In the genomic region with DNA sequence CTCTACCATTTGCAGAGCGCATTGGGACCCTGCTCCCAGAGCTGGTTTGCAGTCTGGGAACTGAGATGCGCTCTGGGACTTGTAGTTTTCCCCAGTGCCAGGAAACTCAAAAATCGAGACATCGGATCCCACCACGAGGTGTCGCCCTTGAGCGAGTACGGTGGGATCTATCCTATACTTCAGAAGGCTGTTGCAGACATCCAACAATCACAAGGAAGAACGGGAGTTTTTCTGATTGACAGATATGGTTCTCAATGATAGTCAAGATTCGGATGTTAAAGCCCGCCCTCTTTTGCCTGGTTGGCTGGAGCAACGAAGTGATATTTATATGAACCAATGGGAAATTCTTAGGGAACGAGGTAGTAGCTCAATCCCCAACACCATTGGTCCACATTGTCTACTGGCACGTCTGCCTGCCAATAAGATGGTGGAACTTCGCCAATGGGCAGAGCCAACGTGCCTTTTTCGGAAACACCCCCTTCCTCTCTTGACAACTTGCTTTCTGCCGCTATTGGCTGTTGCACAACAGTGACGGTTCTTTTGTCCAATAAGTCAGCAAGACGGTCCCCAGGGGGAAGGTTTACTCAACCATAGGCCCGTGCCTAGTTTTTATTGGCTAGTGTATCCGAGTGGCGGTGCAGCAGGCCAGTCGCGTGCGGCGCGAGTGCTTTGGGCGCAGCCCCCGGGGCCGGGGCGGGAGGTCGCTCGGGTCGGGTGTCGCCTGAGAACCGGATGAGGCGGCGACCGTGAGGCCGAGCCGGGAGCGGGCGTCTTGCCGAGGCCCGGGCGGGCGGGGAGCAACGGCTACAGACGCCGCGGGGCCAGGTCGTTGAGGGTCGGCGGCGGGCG, we compare ENCODE assay signal across 8 cellular contexts. TPM values are rescaled to one million over a fixed set of nuclear protein-coding genes. Genes with fewer than 3 reads are reported as not detected.
DNase-seq lines count a peak whose midpoint lies in the region; ATAC-seq and TF ChIP-seq lines count a peak whose summit lies in the region.

A gene (plus strand): TSS at position 724 of the 849 bp plus-strand sequence. CDS start 164 bp downstream, outside the sequence.

- no peaks in the 10 kb centered on the region for H3K27me3 Mint-ChIP-seq in activated B cell treated with CpG ODN at 0.5 μM for 24 hours

- DNase-seq in AG08395 (ENCODE audit: low spot score) (peak; percentile 99), NCI-H226 (peak; percentile 100), activated B cell treated with CpG ODN at 0.5 μM for 24 hours (peak; percentile 92), inferior parietal cortex (ENCODE audit: extremely low spot score) (peak; percentile 100)
- peak; percentile 100 for DNase-seq in central memory CD4-positive, alpha-beta T cell
- DNase-seq in stimulated activated CD4-positive, alpha-beta T cell treated with anti-CD3 and anti-CD28 coated beads, Interleukin-12 subunit alpha, Interleukin-12 subunit beta, amount 100 ng/mL, for 24 hours (ENCODE audit: low read depth in 2 of 2): peak; percentile 93 to 95

- CTCF ChIA-PET in activated B cell treated with CpG ODN at 0.5 μM for 24 hours (lab: Charles Lee): interaction anchor here (0.6 to 3.4 kb wide), 24 partner anchors 13 to 154 kb away, joined by 3 to 53 read pairs (median 5); a partner anchor contains a TSS

- peaks cover 51% of the 10 kb centered on the region for H3K4me1 Mint-ChIP-seq in activated B cell treated with CpG ODN at 0.5 μM for 24 hours

- TF ChIP-seq CTCF in activated B cell treated with CpG ODN at 0.5 μM for 24 hours (IDR thresholded peaks at IDR 0.05): no peak

- intact Hi-C loops in activated B cell treated with CpG ODN at 0.5 μM for 24 hours (cut with micrococcal nuclease): loop anchor here (1.0 to 2.0 kb wide), 9 partner anchors 14 to 154 kb away; a partner anchor contains a TSS

- peaks cover 20% of the 10 kb centered on the region for H3K36me3 Mint-ChIP-seq in activated B cell treated with CpG ODN at 0.5 μM for 24 hours (ENCODE audit: low read depth)

- POLR2A ChIA-PET in activated B cell treated with CpG ODN at 0.5 μM for 24 hours (lab: Charles Lee): interaction anchor here (0.5 to 3.5 kb wide), 28 partner anchors 10 to 1723 kb away, joined by 3 to 43 read pairs (median 4); a partner anchor contains a TSS

- H3K9me3 Mint-ChIP-seq in activated B cell treated with CpG ODN at 0.5 μM for 24 hours: no peaks in the 10 kb centered on the region

- ATAC-seq in GM18907 (IDR thresholded peaks at IDR 0.05; ENCODE audit: unreplicated experiment): peak; percentile 85
- peak; percentile 86 for ATAC-seq in HG03175 (IDR thresholded peaks at IDR 0.05; ENCODE audit: unreplicated experiment)
- ATAC-seq in activated B cell treated with CpG ODN at 0.5 μM for 24 hours (ENCODE audit: low read depth): peak; percentile 86

- H3K4me3 Mint-ChIP-seq in activated B cell treated with CpG ODN at 0.5 μM for 24 hours: peak within 1 kb of the TSS; percentile 91

- H3K27ac Mint-ChIP-seq in activated B cell treated with CpG ODN at 0.5 μM for 24 hours: peak within 1 kb of the TSS; percentile 80

RNA-seq across cellular contexts. Expression of the gene that starts here (rescaled TPM):
- 220 and 257 TPM in 2 replicates for total RNA-seq in activated B cell treated with CpG ODN at 0.5 μM for 24 hours

Comparison
In these comparisons a context has a peak if more than half of its experiments do, and no peak if none do; other contexts are left out.
1. Peak in every context shown above with its lines: DNase-seq and ATAC-seq.